ENCODE assay signal across 18 cellular contexts in genomic region chr1:22071511-22071910, GRCh38. TPM values are rescaled to one million over a fixed set of nuclear protein-coding genes. Genes with fewer than 3 reads are reported as not detected.
DNase-seq lines count a peak whose midpoint lies in the region; ATAC-seq, FAIRE-seq and TF ChIP-seq lines count a peak whose summit lies in the region.
"Had no signal": no experiment of that assay in that cellular context is flagged by ENCODE, and none has a peak within 500 bp of the region (broad histone marks: within the 10 kb centered on the region; RNA-seq: fewer than 3 reads in every experiment).

No MANE protein-coding gene starts in this region.

- BruUV-seq in HepG2 (replicated peaks; lab: Mats Ljungman, UMichigan) = no TSS peak

- H3K4me1 ChIP-seq in right lobe of liver = peaks cover 0 to 40% (median 5%) of the 10 kb centered on the region in 4 donors
- peaks cover 33% of the 10 kb centered on the region for H3K4me1 ChIP-seq in HepG2 (ENCODE audit: insufficient read depth, low read length)
- peaks cover 92% of the 10 kb centered on the region for H3K4me1 ChIP-seq in lower lobe of right lung

- H3K4me2 ChIP-seq in HepG2 (ENCODE audit: low read depth, low read length) = no peak overlapping the region

- peaks cover 91% of the 10 kb centered on the region for H4K20me1 ChIP-seq in HepG2 (ENCODE audit: insufficient read depth, low read length)

- WGBS in right lobe of liver (ENCODE audit: insufficient coverage, low coverage, low lambda C conversion rate, missing lambda C conversion rate) = 54% methylated on average over 2 of the region's 2 CpGs
- WGBS in HepG2 (ENCODE audit: low lambda C conversion rate) = 100% methylated on average over 2 of the region's 2 CpGs

- in situ Hi-C loops in HepG2 (cut with HindIII; ENCODE audit: extremely low pct_ligation_motif_present, low pct_unique_long_range_greater_than_20kb) = no loop called here

- H3K9me3 ChIP-seq in right lobe of liver (no peaks in the 10 kb centered on the region), HepG2 (ENCODE audit: low read length) (no peaks in the 10 kb centered on the region), lower lobe of right lung (no peaks in the 10 kb centered on the region)
- H3K9me3 ChIP-seq: pancreas had no signal

- H3K27me3 Mint-ChIP-seq in activated naive CD8-positive, alpha-beta T cell = no peaks in the 10 kb centered on the region
- no peaks in the 10 kb centered on the region for H3K27me3 Mint-ChIP-seq in mesothelial cell of epicardium (ENCODE audit: low read depth)
- H3K27me3 Mint-ChIP-seq: activated naive CD8-positive, alpha-beta T cell treated with anti-CD3 and anti-CD28 coated beads, Interleukin-2, amount 10 ng/mL, durations not matched to agents 7 days and 5 days had no signal

- H3K27me3 ChIP-seq in right lobe of liver (no peaks in the 10 kb centered on the region), HepG2 (ENCODE audit: control insufficient read depth in 1 of 2, insufficient read depth in 2 of 2, low read length in 2 of 2) (no peaks in the 10 kb centered on the region), lower lobe of right lung (ENCODE audit: low read depth) (no peaks in the 10 kb centered on the region)
- H3K27me3 ChIP-seq: brain microvascular endothelial cell, heart left ventricle, pancreas had no signal

- no peak overlapping the region for H3K9ac ChIP-seq in HepG2 (ENCODE audit: insufficient read depth, low read depth, low read length)

- ATAC-seq in right lobe of liver (peak in 3 of 4 donors; percentile 30 to 40 (median 31)), HepG2 (no peak), lower lobe of right lung (no peak)
- ATAC-seq: heart left ventricle, pancreas, sciatic nerve had no signal

- peak overlapping the region; percentile 70 for H3K27ac Mint-ChIP-seq in activated naive CD8-positive, alpha-beta T cell
- peak overlapping the region; percentile 51 for H3K27ac Mint-ChIP-seq in mesothelial cell of epicardium
- H3K27ac Mint-ChIP-seq: activated naive CD8-positive, alpha-beta T cell treated with anti-CD3 and anti-CD28 coated beads, Interleukin-2, amount 10 ng/mL, durations not matched to agents 7 days and 5 days had no signal

- H3K4me3 ChIP-seq in right lobe of liver = no peak overlapping the region
- no peak overlapping the region for H3K4me3 ChIP-seq in HepG2 (replicated peaks in 1 of 3; ENCODE audit: insufficient read depth in 1 of 3, low read depth in 2 of 3, low read length in 3 of 3)
- H3K4me3 ChIP-seq in lower lobe of right lung = no peak overlapping the region
- H3K4me3 ChIP-seq: heart left ventricle, pancreas had no signal

- no peak for FAIRE-seq in HepG2 (lab: Jason Lieb, UNC)
- FAIRE-seq: pancreas had no signal

- TF ChIP-seq POLR2A in right lobe of liver (IDR thresholded peaks at IDR 0.05) (no peak), HepG2 (IDR thresholded peaks at IDR 0.05; ENCODE audit: insufficient read depth in 1 of 2, low read depth in 2 of 2, low read length in 2 of 2) (no peak)

- H2AFZ ChIP-seq in HepG2 (ENCODE audit: low read length) = no peak overlapping the region

- H3K4me3 Mint-ChIP-seq in activated naive CD8-positive, alpha-beta T cell = peak overlapping the region; percentile 62
- H3K4me3 Mint-ChIP-seq in mesothelial cell of epicardium = no peak overlapping the region
- H3K4me3 Mint-ChIP-seq: activated naive CD8-positive, alpha-beta T cell treated with anti-CD3 and anti-CD28 coated beads, Interleukin-2, amount 10 ng/mL, durations not matched to agents 7 days and 5 days; CD14-positive monocyte had no signal

- peaks cover 81% of the 10 kb centered on the region for H3K4me1 Mint-ChIP-seq in activated naive CD8-positive, alpha-beta T cell (ENCODE audit: low read depth)
- peaks cover 43% of the 10 kb centered on the region for H3K4me1 Mint-ChIP-seq in mesothelial cell of epicardium

- CTCF ChIA-PET in HepG2 (lab: Yijun Ruan, JAX; ENCODE audit: low intra/inter-chr PET ratio, low total read pairs) = no interaction called here

- POLR2A ChIA-PET in HepG2 (lab: Yijun Ruan, JAX) = interaction anchor here (0.8 kb wide), 1 partner anchor 19 kb away, joined by 4 read pairs; the partner anchor contains the start of gene CDC42

- H3K36me3 ChIP-seq in right lobe of liver = no peaks in the 10 kb centered on the region
- H3K36me3 ChIP-seq in HepG2 (replicated peaks in 1 of 2; ENCODE audit: control insufficient read depth in 1 of 2, insufficient read depth in 2 of 2, low read length in 2 of 2) = peaks cover 0 to 6% of the 10 kb centered on the region in 2 experiments; a peak in 2 of 5 replicates
- peaks cover 23% of the 10 kb centered on the region for H3K36me3 ChIP-seq in lower lobe of right lung
- H3K36me3 ChIP-seq: pancreas had no signal

- no peak for TF ChIP-seq RAD21 in HepG2 (CRISPR knock-in tag; IDR thresholded peaks at IDR 0.05)

- no peak for DNase-seq in right lobe of liver
- DNase-seq in HepG2 (ENCODE audit: low spot score) = no peak
- no peak for DNase-seq in mesothelial cell of epicardium (ENCODE audit: low spot score in 2 of 2, unreplicated experiment in 2 of 2)
- no peak for DNase-seq in NCI-H526 (lab: John Stamatoyannopoulos, UW)
- DNase-seq in lower lobe of right lung = no peak
- no peak for DNase-seq in dermis blood vessel endothelial cell
- DNase-seq in HT-29 (ENCODE audit: low spot score) = no peak
- DNase-seq: activated CD4-positive, alpha-beta T cell treated with anti-CD3 and anti-CD28 coated beads, Interleukin-2, amount 50 U/mL, for 1 hour; activated naive CD8-positive, alpha-beta T cell treated with anti-CD3 and anti-CD28 coated beads, Interleukin-2, amount 10 ng/mL, durations not matched to agents 7 days and 5 days; brain microvascular endothelial cell; cortex of kidney; DMS153; heart left ventricle; NCI-H1694 treated with DMSO at 0.1 percent for 48 hours; pancreas had no signal

- H3K9me3 Mint-ChIP-seq in activated naive CD8-positive, alpha-beta T cell (ENCODE audit: low read depth) = no peaks in the 10 kb centered on the region
- H3K9me3 Mint-ChIP-seq in mesothelial cell of epicardium = peaks cover 3% of the 10 kb centered on the region
- H3K9me3 Mint-ChIP-seq: activated naive CD8-positive, alpha-beta T cell treated with anti-CD3 and anti-CD28 coated beads, Interleukin-2, amount 10 ng/mL, durations not matched to agents 7 days and 5 days had no signal

- TF ChIP-seq EP300 in HepG2 (IDR thresholded peaks at IDR 0.05; ENCODE audit: low read depth in 2 of 2, low read length in 2 of 2) (no peak), HepG2 (CRISPR knock-in tag; IDR thresholded peaks at IDR 0.05; ENCODE audit: borderline replicate concordance) (no peak)

- peaks cover 10% of the 10 kb centered on the region for H3K36me3 Mint-ChIP-seq in activated naive CD8-positive, alpha-beta T cell
- H3K36me3 Mint-ChIP-seq in mesothelial cell of epicardium = peaks cover 15% of the 10 kb centered on the region

- H3K79me2 ChIP-seq in HepG2 (ENCODE audit: insufficient read depth, low read length) = peaks cover 91% of the 10 kb centered on the region

- intact Hi-C loops in right lobe of liver (cut with DNase I) = no loop called here
- intact Hi-C loops in HepG2 (cut with micrococcal nuclease; ENCODE audit: unreplicated experiment) = no loop called here
- intact Hi-C loops in lower lobe of right lung (cut with DNase I) = no loop called here

- no peak overlapping the region for H3K27ac ChIP-seq in right lobe of liver
- no peak overlapping the region for H3K27ac ChIP-seq in HepG2 (ENCODE audit: extremely low read length, insufficient read depth, low read length)
- H3K27ac ChIP-seq in lower lobe of right lung = no peak overlapping the region
- H3K27ac ChIP-seq: brain microvascular endothelial cell, heart left ventricle, pancreas had no signal

- TF ChIP-seq CTCF in right lobe of liver (IDR thresholded peaks at IDR 0.05) (no peak), HepG2 (CRISPR knock-in tag; IDR thresholded peaks at IDR 0.05) (no peak), mesothelial cell of epicardium (IDR thresholded peaks at IDR 0.05; ENCODE audit: unreplicated experiment) (no peak), lower lobe of right lung (IDR thresholded peaks at IDR 0.05) (no peak)

TF ChIP-seq in HepG2, 621 proteins besides CTCF, POLR2A, EP300 and RAD21:
- TF ChIP-seq EEA1 (CRISPR knock-in tag; IDR thresholded peaks at IDR 0.05; ENCODE audit: borderline replicate concordance) = no peak
- no peak for TF ChIP-seq SRSF9 (IDR thresholded peaks at IDR 0.05; ENCODE audit: borderline replicate concordance, insufficient read depth, low read depth, low read length, poor library complexity, severe bottlenecking)
- TF ChIP-seq CHCHD3 (CRISPR knock-in tag; IDR thresholded peaks at IDR 0.05) = no peak
- no peak for TF ChIP-seq RBFOX2 (IDR thresholded peaks at IDR 0.05; ENCODE audit: low read depth, low read length)
TF ChIP-seq in HepG2: peak in this region for 0.

RNA-seq across cellular contexts. Expression of gene CDC42, which starts 19.0 kb away (rescaled TPM):
- 100 to 1,000 TPM in 3 of 6 experiments, 10 to 100 TPM in 3; 74.4 to 128 (median 95.9) TPM for total RNA-seq in right lobe of liver
- 237 and 358 TPM in 2 replicates for total RNA-seq in HepG2 (2016; rRNA removed; fragmentation: Illumina TruSeq; extraction: Trizol)
- 58.8 and 63.4 TPM in 2 replicates for total RNA-seq in HepG2 (2016; cell fraction: cytosol; rRNA removed; fragmentation: Illumina TruSeq; extraction: Trizol; ENCODE audit: low read depth)
- total RNA-seq in HepG2 (2016; cell fraction: insoluble cytoplasmic fraction; rRNA removed; fragmentation: Illumina TruSeq; extraction: Trizol) = 235 and 352 TPM in 2 replicates
- 100 and 105 TPM in 2 replicates for total RNA-seq in HepG2 (2016; cell fraction: membrane; rRNA removed; fragmentation: Illumina TruSeq; extraction: Trizol)
- 82.8 and 91.5 TPM in 2 replicates for total RNA-seq in HepG2 (2016; cell fraction: nucleus; rRNA removed; fragmentation: Illumina TruSeq; extraction: Trizol)
- 101 and 138 TPM in 2 replicates for polyA plus RNA-seq in HepG2 (2011; rRNA removed)
- polyA plus RNA-seq in HepG2 (2011; cell fraction: cytosol; rRNA removed) = 72.7 and 116 TPM in 2 replicates
- polyA plus RNA-seq in HepG2 (2011; cell fraction: nucleus; rRNA removed) = 20.5 and 33.7 TPM in 2 replicates
- polyA plus RNA-seq in HepG2 (2012) = 197 and 216 TPM in 2 replicates
- polyA plus RNA-seq in HepG2 (2016; cell fraction: cytosol; fragmentation: Illumina TruSeq; extraction: Trizol; ENCODE audit: low read depth) = 20.7 and 25.5 TPM in 2 replicates
- polyA plus RNA-seq in HepG2 (2016; cell fraction: insoluble cytoplasmic fraction; fragmentation: Illumina TruSeq; extraction: Trizol; ENCODE audit: low read depth) = 336 and 350 TPM in 2 replicates
- polyA plus RNA-seq in HepG2 (2016; cell fraction: membrane; fragmentation: Illumina TruSeq; extraction: Trizol; ENCODE audit: low read depth) = 55.2 and 56.7 TPM in 2 replicates
- 102 and 112 TPM in 2 replicates for polyA plus RNA-seq in HepG2 (2016; cell fraction: nucleus; fragmentation: Illumina TruSeq; extraction: Trizol; ENCODE audit: insufficient read depth, low read depth)
- 81.6 and 140 TPM in 2 replicates for polyA minus RNA-seq in HepG2 (2011; rRNA and poly(A)+ RNA removed; ENCODE audit: low replicate concordance)
- polyA minus RNA-seq in HepG2 (2011; cell fraction: cytosol; rRNA and poly(A)+ RNA removed) = 96.1 and 107 TPM in 2 replicates
- polyA minus RNA-seq in HepG2 (2011; cell fraction: nucleus; rRNA and poly(A)+ RNA removed) = 31.8 and 39.2 TPM in 2 replicates
- total RNA-seq in mesothelial cell of epicardium = 239 to 246 TPM (median 244 TPM) in 3 replicates
- total RNA-seq in lower lobe of right lung = 255 TPM
- total RNA-seq in dermis blood vessel endothelial cell = 483 and 772 TPM in 2 replicates
- 146 and 150 TPM in 2 replicates for total RNA-seq in HT-29 (2014; rRNA removed; shearing (Covaris generic))

Comparison
In these comparisons a context has a peak if more than half of its experiments do, and no peak if none do; other contexts are left out.
1. ATAC-seq: peak in right lobe of liver (3 of 4); none in HepG2 (single experiment) and lower lobe of right lung (0 of 2).